In genomic region chr4:55359397-55359916, GRCh38 we compare ENCODE assay signal across 1 cellular context.
TF ChIP-seq lines count a peak whose summit lies in the region.

No MANE protein-coding gene starts in this region.

TF ChIP-seq in H1, 55 proteins besides CTCF, POLR2A, EP300 and RAD21:
- TF ChIP-seq YY1 (IDR thresholded peaks at IDR 0.05; ENCODE audit: low read depth, low read length): no peak
- TF ChIP-seq RFX5 (IDR thresholded peaks at IDR 0.05; ENCODE audit: borderline replicate concordance, low read depth, low read length): no peak
- no peak for TF ChIP-seq RNF2 (IDR thresholded peaks at IDR 0.05; ENCODE audit: borderline replicate concordance, low read depth, low read length, missing control alignments, poor library complexity, severe bottlenecking)
- TF ChIP-seq RBBP5 (IDR thresholded peaks at IDR 0.05; ENCODE audit: borderline replicate concordance, low read depth, low read length): no peak
- no peak for TF ChIP-seq PHF8 (conservative IDR thresholded peaks at IDR 0.05; ENCODE audit: low read depth, low read length)
- no peak for TF ChIP-seq CBX5 (IDR thresholded peaks at IDR 0.05; ENCODE audit: low read depth, low read length)
- no peak for TF ChIP-seq CTBP2 (IDR thresholded peaks at IDR 0.05; ENCODE audit: borderline replicate concordance, insufficient read depth, insufficient read length, low read length)
- TF ChIP-seq BACH1 (IDR thresholded peaks at IDR 0.05; ENCODE audit: low read length): no peak
- no peak for TF ChIP-seq CBX8 (IDR thresholded peaks at IDR 0.05; ENCODE audit: borderline replicate concordance, low read depth, low read length)
- TF ChIP-seq, protein P1, sequence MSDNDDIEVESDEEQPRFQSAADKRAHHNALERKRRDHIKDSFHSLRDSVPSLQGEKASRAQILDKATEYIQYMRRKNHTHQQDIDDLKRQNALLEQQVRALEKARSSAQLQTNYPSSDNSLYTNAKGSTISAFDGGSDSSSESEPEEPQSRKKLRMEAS (IDR thresholded peaks at IDR 0.05): no peak
- TF ChIP-seq KDM1A (IDR thresholded peaks at IDR 0.05; ENCODE audit: borderline replicate concordance, low read length): no peak
- TF ChIP-seq SP2 (IDR thresholded peaks at IDR 0.05; ENCODE audit: low read length): no peak
- no peak for TF ChIP-seq KDM5A (IDR thresholded peaks at IDR 0.05; ENCODE audit: low read length)
- no peak for TF ChIP-seq CHD2 (IDR thresholded peaks at IDR 0.05; ENCODE audit: low read length)
- no peak for TF ChIP-seq SRF (IDR thresholded peaks at IDR 0.05; ENCODE audit: low read depth, low read length)
- no peak for TF ChIP-seq E2F6 (IDR thresholded peaks at IDR 0.05)
- TF ChIP-seq ATF3 (IDR thresholded peaks at IDR 0.05; ENCODE audit: insufficient read depth, low read depth, low read length): no peak
- TF ChIP-seq ZNF274 (IDR thresholded peaks at IDR 0.05; ENCODE audit: borderline replicate concordance, extremely low read depth, low read length): no peak
